In genomic region chr21:16084776-16085364, GRCh38 we compare ENCODE assay signal across 10 cellular contexts.
DNase-seq lines count a peak whose midpoint lies in the region; ATAC-seq, FAIRE-seq and TF ChIP-seq lines count a peak whose summit lies in the region.
"Had no signal": no experiment of that assay in that cellular context is flagged by ENCODE, and none has a peak within 500 bp of the region (broad histone marks: within the 10 kb centered on the region; RNA-seq: fewer than 3 reads in every experiment).

No MANE protein-coding gene starts in this region.

- peak; percentile 89 for ATAC-seq in left ventricle myocardium superior
- no peak for ATAC-seq in HG02678 (IDR thresholded peaks at IDR 0.05; ENCODE audit: unreplicated experiment)
- no peak for ATAC-seq in HG02973 (IDR thresholded peaks at IDR 0.05; ENCODE audit: unreplicated experiment)

- peaks cover 0 to 6% (median 0%) of the 10 kb centered on the region in 3 donors for H3K4me1 ChIP-seq in skeletal muscle tissue (ENCODE audit: control insufficient read depth in 3 of 3, insufficient read depth in 3 of 3, low read length in 3 of 3)

- DNase-seq in GM04504 (ENCODE audit: low read depth) (peak; percentile 66), left ventricle myocardium superior (peak; percentile 61), GM12891 (ENCODE audit: insufficient read length, low spot score) (no peak), GM19238 (ENCODE audit: insufficient read length, low spot score) (no peak)
- DNase-seq: activated CD8-positive, alpha-beta memory T cell treated with anti-CD3 and anti-CD28 coated beads, Interleukin-2, amount 50 U/mL, for 4 hours; MV-4-11 had no signal

- FAIRE-seq in GM12891 (lab: Jason Lieb, UNC) = no peak

- peak overlapping the region; percentile 11 to 55 (median 15) for H3K4me3 ChIP-seq in skeletal muscle tissue (ENCODE audit: low read length in 3 of 3)

- H3K27ac ChIP-seq in angular gyrus (ENCODE audit: low read depth, low read length) (peak overlapping the region; percentile 75), skeletal muscle tissue (ENCODE audit: low read depth, low read length) (peak overlapping the region; percentile 66)

- no peaks in the 10 kb centered on the region for H3K36me3 ChIP-seq in skeletal muscle tissue (ENCODE audit: control insufficient read depth in 3 of 3, insufficient read depth in 3 of 3, low read length in 3 of 3)

- H3K9ac ChIP-seq in skeletal muscle tissue (ENCODE audit: low read depth in 1 of 3, low read length in 3 of 3) = peak overlapping the region in 2 of 3 donors; percentile 35 to 40

- intact Hi-C loops in left ventricle myocardium superior (cut with micrococcal nuclease) = loop anchor here (2.0 kb wide), 1 partner anchor 244 kb away; no protein-coding TSS in a partner anchor

- no peak for TF ChIP-seq POLR2A in GM12891 (IDR thresholded peaks at IDR 0.05; ENCODE audit: low read depth, low read length)

- H3K9me3 ChIP-seq in skeletal muscle tissue (ENCODE audit: control insufficient read depth in 3 of 3, low read length in 3 of 3) = no peaks in the 10 kb centered on the region

- no peaks in the 10 kb centered on the region for H3K27me3 ChIP-seq in skeletal muscle tissue (ENCODE audit: control insufficient read depth in 3 of 3, insufficient read depth in 3 of 3, low read length in 3 of 3)

TF ChIP-seq in GM12891, 5 proteins besides CTCF, POLR2A, EP300 and RAD21:
- TF ChIP-seq SPI1 (IDR thresholded peaks at IDR 0.05; ENCODE audit: low read depth, low read length) = no peak
- TF ChIP-seq POLR2AphosphoS5 (IDR thresholded peaks at IDR 0.05; ENCODE audit: low read depth, low read length) = no peak
- no peak for TF ChIP-seq TAF1 (IDR thresholded peaks at IDR 0.05; ENCODE audit: low read depth, low read length)
- no peak for TF ChIP-seq POU2F2 (IDR thresholded peaks at IDR 0.05; ENCODE audit: low read depth, low read length)
- no peak for TF ChIP-seq PAX5 (IDR thresholded peaks at IDR 0.05; ENCODE audit: insufficient read depth, low read length, severe bottlenecking)

Comparison
In these comparisons a context has a peak if more than half of its experiments do, and no peak if none do; other contexts are left out.
1. DNase-seq: peak in GM04504 (single experiment) and left ventricle myocardium superior (single experiment); none in GM12891 (single experiment) and GM19238 (single experiment).